ENCODE assay signal across 10 cellular contexts in genomic region chr1:30083800-30084464, GRCh38.
DNase-seq lines count a peak whose midpoint lies in the region; ATAC-seq and TF ChIP-seq lines count a peak whose summit lies in the region.
"Had no signal": no experiment of that assay in that cellular context is flagged by ENCODE, and none has a peak within 500 bp of the region (broad histone marks: within the 10 kb centered on the region; RNA-seq: fewer than 3 reads in every experiment).

No MANE protein-coding gene starts in this region.

- no peaks in the 10 kb centered on the region for H3K36me3 Mint-ChIP-seq in nephron progenitor cell (ENCODE audit: low read depth)

- peak; percentile 74 for DNase-seq in AG08395 (ENCODE audit: low spot score)
- DNase-seq in NCI-H69 (lab: John Stamatoyannopoulos, UW): peak; percentile 40
- DNase-seq in epithelial cell of proximal tubule (ENCODE audit: low read depth): peak; percentile 56
- no peak for DNase-seq in GDM1 (lab: John Stamatoyannopoulos, UW)
- no peak for DNase-seq in nephron progenitor cell
- no peak for DNase-seq in NCI-H146 treated with DMSO at 0.1 percent for 48 hours (lab: John Stamatoyannopoulos, UW; ENCODE audit: unreplicated experiment)
- DNase-seq: CD8-positive, alpha-beta memory T cell had no signal

- peaks cover 17% of the 10 kb centered on the region for H3K4me1 ChIP-seq in muscle layer of colon (ENCODE audit: insufficient read depth, low read length)

- H3K4me3 ChIP-seq in epithelial cell of proximal tubule (ENCODE audit: low read depth, low read length) (no peak overlapping the region), muscle layer of colon (ENCODE audit: low read depth in 1 of 2, low read length in 2 of 2) (no peak overlapping the region)

- no peak for ATAC-seq in GM21717 (IDR thresholded peaks at IDR 0.05; ENCODE audit: unreplicated experiment)

- H3K9me3 Mint-ChIP-seq in nephron progenitor cell: no peaks in the 10 kb centered on the region
- H3K9me3 Mint-ChIP-seq: CD8-positive, alpha-beta memory T cell had no signal

- no peak overlapping the region for H3K27ac Mint-ChIP-seq in nephron progenitor cell

- H3K27ac ChIP-seq in muscle layer of colon (ENCODE audit: low read depth, low read length): peak overlapping the region; percentile 44
- H3K27ac ChIP-seq: HL-60 had no signal

- H3K9ac ChIP-seq in muscle layer of colon (ENCODE audit: low read length): no peak overlapping the region

- TF ChIP-seq CTCF in epithelial cell of proximal tubule (conservative IDR thresholded peaks at IDR 0.05; ENCODE audit: low read depth, low read length): no peak
- no peak for TF ChIP-seq CTCF in nephron progenitor cell (IDR thresholded peaks at IDR 0.05)

- no peaks in the 10 kb centered on the region for H3K9me3 ChIP-seq in muscle layer of colon (ENCODE audit: low read length)

- no peak overlapping the region for H3K4me3 Mint-ChIP-seq in nephron progenitor cell
- H3K4me3 Mint-ChIP-seq: CD8-positive, alpha-beta memory T cell had no signal

- peaks cover 0 to 9% of the 10 kb centered on the region in 2 donors for H3K27me3 ChIP-seq in muscle layer of colon (ENCODE audit: control insufficient read depth in 1 of 2, insufficient read depth in 2 of 2, low read length in 2 of 2)

- H3K4me1 Mint-ChIP-seq in nephron progenitor cell: peaks cover 21% of the 10 kb centered on the region
- H3K4me1 Mint-ChIP-seq: CD8-positive, alpha-beta memory T cell had no signal

- H3K27me3 Mint-ChIP-seq in nephron progenitor cell (ENCODE audit: low read depth, poor library complexity): peaks cover 3% of the 10 kb centered on the region

- no peaks in the 10 kb centered on the region for H3K36me3 ChIP-seq in muscle layer of colon (ENCODE audit: insufficient read depth, low read length)

Comparison
In these comparisons a context has a peak if more than half of its experiments do, and no peak if none do; other contexts are left out.
1. DNase-seq: peak in AG08395 (single experiment), NCI-H69 (single experiment) and epithelial cell of proximal tubule (single experiment); none in GDM1 (single experiment), nephron progenitor cell (single experiment) and NCI-H146 treated with DMSO at 0.1 percent for 48 hours (single experiment).